22 cellular contexts compared by ENCODE assay signal in genomic region chr5:5062903-5063302, GRCh38.
"Had no signal": no experiment of that assay in that cellular context is flagged by ENCODE, and none has a peak within 500 bp of the region (broad histone marks: within the 10 kb centered on the region; RNA-seq: fewer than 3 reads in every experiment).

No MANE protein-coding gene starts in this region.

- H3K9ac ChIP-seq: SK-N-SH had no signal

- H3K27ac ChIP-seq: RWPE1 had no signal

- H3K36me3 ChIP-seq: MG63 had no signal

- H3K9me3 ChIP-seq: MG63, SK-N-SH had no signal

- DNase-seq: IMR-90, Karpas-422, KG1, MG63, NCI-H1092, NCI-H1417 treated with DMSO at 0.1 percent for 48 hours, NCI-H146, NCI-H1694 treated with DMSO at 0.1 percent for 48 hours, NCI-H2081, NCI-H2107, NCI-H226, NCI-H446, NCI-H510A, NCI-H524 treated with DMSO at 0.1 percent for 48 hours, NCI-H69, NCI-H774, PC-3, SHP77, SW 1271 had no signal

- ATAC-seq: Panc1, PC-3 had no signal

- H3K4me2 ChIP-seq: SK-N-SH had no signal

- H3K4me3 ChIP-seq: MG63 had no signal
